Comparison of ENCODE assay signal across 16 cellular contexts in the genomic region with DNA sequence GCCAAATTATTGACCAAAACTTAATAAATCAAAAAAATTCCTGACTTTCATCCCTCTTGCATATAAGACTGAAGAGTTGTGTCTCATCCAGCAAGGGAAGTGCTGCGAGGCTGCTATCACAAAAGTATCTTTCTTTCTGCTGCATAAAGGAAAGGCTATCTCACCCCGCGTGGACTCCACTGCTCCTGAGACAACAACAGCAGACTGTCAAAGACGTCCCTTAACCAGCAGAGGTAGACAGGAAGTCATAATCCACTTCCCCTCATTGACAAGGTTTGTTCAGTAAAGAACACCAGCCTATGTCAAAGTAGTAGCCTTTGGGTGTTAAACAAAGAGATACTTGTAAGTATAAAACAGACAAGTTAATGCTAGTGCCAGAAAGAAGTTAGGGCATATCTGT. TPM values are rescaled to one million over a fixed set of nuclear protein-coding genes. Genes with fewer than 3 reads are reported as not detected.
DNase-seq lines count a peak whose midpoint lies in the region; ATAC-seq, FAIRE-seq and TF ChIP-seq lines count a peak whose summit lies in the region.
"Had no signal": no experiment of that assay in that cellular context is flagged by ENCODE, and none has a peak within 500 bp of the region (broad histone marks: within the 10 kb centered on the region; RNA-seq: fewer than 3 reads in every experiment).

No MANE protein-coding gene starts in this region.

- DNase-seq in right lobe of liver (no peak), HepG2 (ENCODE audit: low spot score) (no peak), endothelial cell (ENCODE audit: low spot score) (peak; percentile 18), testis (peak; percentile 58), glomerular visceral epithelial cell (ENCODE audit: extremely low spot score) (no peak), foreskin fibroblast (no peak), HTR-8/SVneo (ENCODE audit: insufficient read length, low spot score) (no peak)
- DNase-seq: central memory CD4-positive, alpha-beta T cell; foreskin keratinocyte; IMR-90; NCI-H1092; NK-92 treated with Interleukin-12 subunit alpha and Interleukin-12 subunit beta, amount 100 ng/mL, for 24 hours had no signal

- H3K27me3 Mint-ChIP-seq in endothelial cell (ENCODE audit: unreplicated experiment): peaks cover 7% of the 10 kb centered on the region

- H3K36me3 ChIP-seq in right lobe of liver (peaks cover 0 to 27% (median 0%) of the 10 kb centered on the region in 4 donors), HepG2 (replicated peaks in 1 of 2; ENCODE audit: control insufficient read depth in 1 of 2, insufficient read depth in 2 of 2, low read length in 2 of 2) (peaks cover 4 to 57% of the 10 kb centered on the region in 2 experiments; a peak in 4 of 5 replicates), testis (ENCODE audit: low read depth, missing control alignments) (no peaks in the 10 kb centered on the region)

- 53% methylated on average over 4 of the region's 4 CpGs for WGBS in right lobe of liver (ENCODE audit: insufficient coverage, low coverage, low lambda C conversion rate, missing lambda C conversion rate)
- WGBS in HepG2 (ENCODE audit: low lambda C conversion rate): 89% methylated on average over 4 of the region's 4 CpGs
- 66 to 67% methylated on average over 4 of the region's 4 CpGs for WGBS in testis, 2 donors

- no peak overlapping the region for H3K4me2 ChIP-seq in HepG2 (ENCODE audit: low read depth, low read length)

- POLR2A ChIA-PET in HepG2 (lab: Yijun Ruan, JAX): no interaction called here

- no TSS peak for BruUV-seq in HepG2 (replicated peaks; lab: Mats Ljungman, UMichigan)

- H3K27ac ChIP-seq in right lobe of liver (no peak overlapping the region), HepG2 (ENCODE audit: extremely low read length, insufficient read depth, low read length) (no peak overlapping the region), VCaP (peak overlapping the region; percentile 47), testis (peak overlapping the region in 1 of 2 donors; percentile 31)
- H3K27ac ChIP-seq: foreskin keratinocyte, right atrium auricular region had no signal

- peak overlapping the region; percentile 88 for H3K27ac Mint-ChIP-seq in endothelial cell (ENCODE audit: unreplicated experiment)

- peaks cover 29% of the 10 kb centered on the region for H3K36me3 Mint-ChIP-seq in endothelial cell (ENCODE audit: low read depth, unreplicated experiment)

- H4K20me1 ChIP-seq in HepG2 (ENCODE audit: insufficient read depth, low read length): no peaks in the 10 kb centered on the region

- H3K27me3 ChIP-seq in right lobe of liver: no peaks in the 10 kb centered on the region
- no peaks in the 10 kb centered on the region for H3K27me3 ChIP-seq in HepG2 (ENCODE audit: control insufficient read depth in 1 of 2, insufficient read depth in 2 of 2, low read length in 2 of 2)
- no peaks in the 10 kb centered on the region for H3K27me3 ChIP-seq in testis
- H3K27me3 ChIP-seq: foreskin keratinocyte, right atrium auricular region had no signal

- no peak overlapping the region for H3K9ac ChIP-seq in HepG2 (ENCODE audit: insufficient read depth, low read depth, low read length)

- H3K9me3 ChIP-seq in right lobe of liver: no peaks in the 10 kb centered on the region
- H3K9me3 ChIP-seq in HepG2 (ENCODE audit: low read length): no peaks in the 10 kb centered on the region
- no peaks in the 10 kb centered on the region for H3K9me3 ChIP-seq in testis
- H3K9me3 ChIP-seq: right atrium auricular region had no signal

- TF ChIP-seq EP300 in HepG2 (IDR thresholded peaks at IDR 0.05; ENCODE audit: low read depth in 2 of 2, low read length in 2 of 2): no peak
- TF ChIP-seq EP300 in HepG2 (CRISPR knock-in tag; IDR thresholded peaks at IDR 0.05; ENCODE audit: borderline replicate concordance): no peak

- TF ChIP-seq POLR2A in right lobe of liver (IDR thresholded peaks at IDR 0.05): no peak
- no peak for TF ChIP-seq POLR2A in HepG2 (IDR thresholded peaks at IDR 0.05; ENCODE audit: insufficient read depth in 1 of 2, low read depth in 2 of 2, low read length in 2 of 2)
- TF ChIP-seq POLR2A in testis (IDR thresholded peaks at IDR 0.05): no peak

- CTCF ChIA-PET in HepG2 (lab: Yijun Ruan, JAX; ENCODE audit: low intra/inter-chr PET ratio, low total read pairs): no interaction called here

- in situ Hi-C loops in HepG2 (cut with HindIII; ENCODE audit: extremely low pct_ligation_motif_present, low pct_unique_long_range_greater_than_20kb): no loop called here

- no peak for TF ChIP-seq RAD21 in HepG2 (CRISPR knock-in tag; IDR thresholded peaks at IDR 0.05)

- no peak overlapping the region for H3K4me3 Mint-ChIP-seq in endothelial cell (ENCODE audit: unreplicated experiment)
- H3K4me3 Mint-ChIP-seq: nephron had no signal

- H3K9me3 Mint-ChIP-seq in endothelial cell (ENCODE audit: unreplicated experiment): no peaks in the 10 kb centered on the region
- H3K9me3 Mint-ChIP-seq: nephron had no signal

- H2AFZ ChIP-seq in HepG2 (ENCODE audit: low read length): no peak overlapping the region

- H3K79me2 ChIP-seq in HepG2 (ENCODE audit: insufficient read depth, low read length): peaks cover 3% of the 10 kb centered on the region

- H3K4me3 ChIP-seq in right lobe of liver (no peak overlapping the region), HepG2 (replicated peaks in 1 of 3; ENCODE audit: insufficient read depth in 1 of 3, low read depth in 2 of 3, low read length in 3 of 3) (no peak overlapping the region), testis (no peak overlapping the region), foreskin fibroblast (ENCODE audit: low read depth in 1 of 2, low read length in 2 of 2) (no peak overlapping the region)
- H3K4me3 ChIP-seq: right atrium auricular region had no signal

- H3K4me1 ChIP-seq in right lobe of liver: no peaks in the 10 kb centered on the region
- H3K4me1 ChIP-seq in HepG2 (ENCODE audit: insufficient read depth, low read length): no peaks in the 10 kb centered on the region
- peaks cover 5% of the 10 kb centered on the region for H3K4me1 ChIP-seq in testis
- H3K4me1 ChIP-seq: foreskin keratinocyte, right atrium auricular region had no signal

- FAIRE-seq in HepG2 (lab: Jason Lieb, UNC): no peak
- no peak for FAIRE-seq in HTR-8/SVneo (lab: Jason Lieb, UNC)
- FAIRE-seq: GM19239 had no signal

- peaks cover 35% of the 10 kb centered on the region for H3K4me1 Mint-ChIP-seq in endothelial cell (ENCODE audit: unreplicated experiment)

- intact Hi-C loops in right lobe of liver (cut with DNase I) (no loop called here), HepG2 (cut with micrococcal nuclease; ENCODE audit: unreplicated experiment) (no loop called here), testis (cut with DNase I; ENCODE audit: low total_unique reads) (no loop called here)

- no peak for TF ChIP-seq CTCF in right lobe of liver (IDR thresholded peaks at IDR 0.05)
- no peak for TF ChIP-seq CTCF in HepG2 (CRISPR knock-in tag; IDR thresholded peaks at IDR 0.05)
- no peak for TF ChIP-seq CTCF in VCaP (conservative IDR thresholded peaks at IDR 0.05)
- no peak for TF ChIP-seq CTCF in endothelial cell (IDR thresholded peaks at IDR 0.05; ENCODE audit: unreplicated experiment)
- TF ChIP-seq CTCF in testis (IDR thresholded peaks at IDR 0.05): no peak
- no peak for TF ChIP-seq CTCF in foreskin fibroblast (IDR thresholded peaks at IDR 0.05; ENCODE audit: low read depth, low read length)

- peak; percentile 20 to 51 (median 35) for ATAC-seq in right lobe of liver
- no peak for ATAC-seq in HepG2
- ATAC-seq: foreskin keratinocyte had no signal

TF ChIP-seq in HepG2, 621 proteins besides CTCF, POLR2A, EP300 and RAD21 (continues in another document):
- TF ChIP-seq, protein P1, sequence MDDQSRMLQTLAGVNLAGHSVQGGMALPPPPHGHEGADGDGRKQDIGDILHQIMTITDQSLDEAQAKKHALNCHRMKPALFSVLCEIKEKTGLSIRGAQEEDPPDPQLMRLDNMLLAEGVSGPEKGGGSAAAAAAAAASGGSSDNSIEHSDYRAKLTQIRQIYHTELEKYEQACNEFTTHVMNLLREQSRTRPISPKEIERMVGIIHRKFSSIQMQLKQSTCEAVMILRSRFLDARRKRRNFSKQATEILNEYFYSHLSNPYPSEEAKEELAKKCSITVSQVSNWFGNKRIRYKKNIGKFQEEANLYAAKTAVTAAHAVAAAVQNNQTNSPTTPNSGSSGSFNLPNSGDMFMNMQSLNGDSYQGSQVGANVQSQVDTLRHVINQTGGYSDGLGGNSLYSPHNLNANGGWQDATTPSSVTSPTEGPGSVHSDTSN (CRISPR knock-in tag; IDR thresholded peaks at IDR 0.05; ENCODE audit: borderline replicate concordance): no peak
- TF ChIP-seq MAZ (IDR thresholded peaks at IDR 0.05; ENCODE audit: borderline replicate concordance, low read depth, low read length) (no peak), MAZ (CRISPR knock-in tag; IDR thresholded peaks at IDR 0.05; ENCODE audit: low read depth) (no peak)

RNA-seq across cellular contexts. Expression of gene VPS26C, which starts 29.4 kb away (rescaled TPM):
- 10 to 100 TPM; 27.4 to 52.3 (median 31.3) TPM for total RNA-seq in right lobe of liver
- 39.7 and 54.6 TPM in 2 replicates for total RNA-seq in HepG2 (2016; rRNA removed; fragmentation: Illumina TruSeq; extraction: Trizol)
- total RNA-seq in HepG2 (2016; cell fraction: cytosol; rRNA removed; fragmentation: Illumina TruSeq; extraction: Trizol; ENCODE audit: low read depth): 13.7 and 15.5 TPM in 2 replicates
- total RNA-seq in HepG2 (2016; cell fraction: insoluble cytoplasmic fraction; rRNA removed; fragmentation: Illumina TruSeq; extraction: Trizol): 42.0 and 53.2 TPM in 2 replicates
- 29.4 and 31.5 TPM in 2 replicates for total RNA-seq in HepG2 (2016; cell fraction: membrane; rRNA removed; fragmentation: Illumina TruSeq; extraction: Trizol)
- 24.9 and 25.4 TPM in 2 replicates for total RNA-seq in HepG2 (2016; cell fraction: nucleus; rRNA removed; fragmentation: Illumina TruSeq; extraction: Trizol)
- polyA plus RNA-seq in HepG2 (2011; rRNA removed): 30.3 and 33.0 TPM in 2 replicates
- polyA plus RNA-seq in HepG2 (2011; cell fraction: cytosol; rRNA removed): 29.6 and 33.2 TPM in 2 replicates
- 22.0 and 27.5 TPM in 2 replicates for polyA plus RNA-seq in HepG2 (2011; cell fraction: nucleus; rRNA removed)
- polyA plus RNA-seq in HepG2 (2012): 26.9 and 29.8 TPM in 2 replicates
- 13.6 and 14.5 TPM in 2 replicates for polyA plus RNA-seq in HepG2 (2016; cell fraction: cytosol; fragmentation: Illumina TruSeq; extraction: Trizol; ENCODE audit: low read depth)
- polyA plus RNA-seq in HepG2 (2016; cell fraction: insoluble cytoplasmic fraction; fragmentation: Illumina TruSeq; extraction: Trizol; ENCODE audit: low read depth): 50.1 and 51.4 TPM in 2 replicates
- 23.9 and 24.7 TPM in 2 replicates for polyA plus RNA-seq in HepG2 (2016; cell fraction: membrane; fragmentation: Illumina TruSeq; extraction: Trizol; ENCODE audit: low read depth)
- 25.4 and 29.7 TPM in 2 replicates for polyA plus RNA-seq in HepG2 (2016; cell fraction: nucleus; fragmentation: Illumina TruSeq; extraction: Trizol; ENCODE audit: insufficient read depth, low read depth)
- polyA minus RNA-seq in HepG2 (2011; rRNA and poly(A)+ RNA removed; ENCODE audit: low replicate concordance): 23.9 and 31.1 TPM in 2 replicates
- 21.5 and 24.4 TPM in 2 replicates for polyA minus RNA-seq in HepG2 (2011; cell fraction: cytosol; rRNA and poly(A)+ RNA removed)
- 38.5 and 44.3 TPM in 2 replicates for polyA minus RNA-seq in HepG2 (2011; cell fraction: nucleus; rRNA and poly(A)+ RNA removed)
- 63.8 TPM for total RNA-seq in endothelial cell (ENCODE audit: unreplicated experiment)
- 10 to 100 TPM; 46.5 to 48.1 TPM for total RNA-seq in testis
- 25.3 TPM for polyA plus RNA-seq in testis (ENCODE audit: insufficient read depth, low read depth, low replicate concordance)

Comparison
In these comparisons a context has a peak if more than half of its experiments do, and no peak if none do; other contexts are left out.
1. DNase-seq: peak in endothelial cell (single experiment) and testis (single experiment); none in right lobe of liver (0 of 3), HepG2 (single experiment), glomerular visceral epithelial cell (single experiment), foreskin fibroblast (0 of 2) and HTR-8/SVneo (single experiment).